In genomic region chr1:150320667-150320978, GRCh38 we compare ENCODE assay signal across 8 cellular contexts. TPM values are rescaled to one million over a fixed set of nuclear protein-coding genes. Genes with fewer than 3 reads are reported as not detected.
DNase-seq lines count a peak whose midpoint lies in the region; ATAC-seq and TF ChIP-seq lines count a peak whose summit lies in the region.

No MANE protein-coding gene starts in this region.

- DNase-seq in CD14-positive monocyte (ENCODE audit: low spot score) (no peak), NB4 (ENCODE audit: low read depth) (no peak), neuronal stem cell (ENCODE audit: low spot score) (no peak), hippocampal formation (lab: John Stamatoyannopoulos, UW) (no peak), AG20443 (ENCODE audit: low spot score) (no peak)
- DNase-seq in effector memory CD4-positive, alpha-beta T cell: no peak
- no peak for DNase-seq in effector CD8-positive, alpha-beta T cell (lab: John Stamatoyannopoulos, UW)

- peak overlapping the region; percentile 85 for H2AFZ ChIP-seq in neuronal stem cell (ENCODE audit: low read length)

- no peaks in the 10 kb centered on the region for H3K9me3 ChIP-seq in effector memory CD4-positive, alpha-beta T cell (ENCODE audit: control insufficient read depth, low read length)
- peaks cover 0 to 3% of the 10 kb centered on the region in 2 donors for H3K9me3 ChIP-seq in neuronal stem cell (replicated peaks in 1 of 2; ENCODE audit: control insufficient read depth in 2 of 2, insufficient read depth in 1 of 2, low read depth in 1 of 2, low read length in 2 of 2)

- H2BK15ac ChIP-seq in neuronal stem cell (ENCODE audit: low read length): no peak overlapping the region

- peak overlapping the region; percentile 99 for H3K4me3 ChIP-seq in NB4 (ENCODE audit: low read depth, low read length)
- H3K4me3 ChIP-seq in effector memory CD4-positive, alpha-beta T cell (ENCODE audit: insufficient read depth, low read depth, low read length, poor library complexity, severe bottlenecking): peak overlapping the region; percentile 93
- H3K4me3 ChIP-seq in neuronal stem cell (ENCODE audit: low read length in 2 of 2): peak overlapping the region in 1 of 2 donors; percentile 73

- peaks cover 14 to 25% of the 10 kb centered on the region in 2 donors for H3K36me3 Mint-ChIP-seq in CD14-positive monocyte

- no CpG with 5 or more reads among the region's 8 CpGs for WGBS in neuronal stem cell (ENCODE audit: extremely low coverage in 2 of 2, insufficient read length in 2 of 2, insufficient replicate concordance in 1 of 2), 2 donors

- peak overlapping the region; percentile 99 to 100 (median 100) for H3K27ac Mint-ChIP-seq in CD14-positive monocyte

- peak overlapping the region; percentile 87 for H3K27ac ChIP-seq in effector memory CD4-positive, alpha-beta T cell (ENCODE audit: insufficient read depth, low read length, poor library complexity, severe bottlenecking)
- no peak overlapping the region for H3K27ac ChIP-seq in neuronal stem cell (replicated peaks; ENCODE audit: low read length)

- H3K23ac ChIP-seq in neuronal stem cell (ENCODE audit: low read depth, low read length, poor library complexity): no peak overlapping the region

- H2AK5ac ChIP-seq in neuronal stem cell (ENCODE audit: low read depth, low read length): no peak overlapping the region

- H3K27me3 ChIP-seq in effector memory CD4-positive, alpha-beta T cell (replicated peaks; ENCODE audit: control insufficient read depth, insufficient read depth, low read length, poor library complexity, severe bottlenecking): no peaks in the 10 kb centered on the region
- H3K27me3 ChIP-seq in neuronal stem cell (ENCODE audit: control insufficient read depth in 3 of 3, insufficient read depth in 3 of 3, low read depth in 1 of 3, low read length in 3 of 3): no peaks in the 10 kb centered on the region

- H3K4me1 Mint-ChIP-seq in CD14-positive monocyte: peaks cover 21% of the 10 kb centered on the region

- H3K9ac ChIP-seq in neuronal stem cell (ENCODE audit: low read depth, low read length, poor library complexity): no peak overlapping the region

- no peak overlapping the region for H2BK5ac ChIP-seq in neuronal stem cell (ENCODE audit: low read length)

- peak overlapping the region; percentile 11 for H3K4me2 ChIP-seq in neuronal stem cell (ENCODE audit: insufficient read depth, low read length, poor library complexity, severe bottlenecking)

- no peak for ATAC-seq in GM19395 (IDR thresholded peaks at IDR 0.05; ENCODE audit: unreplicated experiment)

- H3K18ac ChIP-seq in neuronal stem cell (ENCODE audit: low read length): no peak overlapping the region

- peak overlapping the region; percentile 99 to 100 for H3K4me3 Mint-ChIP-seq in CD14-positive monocyte

- peaks cover 11% of the 10 kb centered on the region for H3K36me3 ChIP-seq in effector memory CD4-positive, alpha-beta T cell (ENCODE audit: control insufficient read depth, insufficient read depth, low read length)
- H3K36me3 ChIP-seq in neuronal stem cell (replicated peaks in 1 of 2; ENCODE audit: control insufficient read depth in 2 of 2, insufficient read depth in 2 of 2, low read length in 2 of 2): peaks cover 6 to 30% of the 10 kb centered on the region in 2 donors

- no peak overlapping the region for H4K8ac ChIP-seq in neuronal stem cell (ENCODE audit: low read depth, low read length)

- H3K4me1 ChIP-seq in effector memory CD4-positive, alpha-beta T cell (ENCODE audit: control insufficient read depth, insufficient read depth, low read length, poor library complexity, severe bottlenecking): no peaks in the 10 kb centered on the region
- peaks cover 2 to 3% of the 10 kb centered on the region in 2 donors for H3K4me1 ChIP-seq in neuronal stem cell (ENCODE audit: control insufficient read depth in 2 of 2, insufficient read depth in 1 of 2, low read depth in 1 of 2, low read length in 2 of 2)

- no peak overlapping the region for H2BK12ac ChIP-seq in neuronal stem cell (ENCODE audit: low read length)

- no peak overlapping the region for H4K91ac ChIP-seq in neuronal stem cell (ENCODE audit: low read depth, low read length, poor library complexity)

- TF ChIP-seq CTCF in CD14-positive monocyte (IDR thresholded peaks at IDR 0.05) (no peak), NB4 (IDR thresholded peaks at IDR 0.05; ENCODE audit: low read depth, low read length) (no peak)

- H3K4ac ChIP-seq in neuronal stem cell (ENCODE audit: low read length): no peak overlapping the region

- no peaks in the 10 kb centered on the region for H3K27me3 Mint-ChIP-seq in CD14-positive monocyte (ENCODE audit: low read depth in 3 of 3)

- intact Hi-C loops in CD14-positive monocyte (cut with micrococcal nuclease): loop anchor here (5.0 kb wide), 1 partner anchor 42 kb away; the partner anchor contains the start of gene RPRD2 (in 2 of the 2)

- no peak for TF ChIP-seq POLR2A in NB4 (IDR thresholded peaks at IDR 0.05; ENCODE audit: extremely low read depth, insufficient read length)

- no peaks in the 10 kb centered on the region for H3K9me3 Mint-ChIP-seq in CD14-positive monocyte

- H3K14ac ChIP-seq in neuronal stem cell (ENCODE audit: low read length): no peak overlapping the region

- H2BK120ac ChIP-seq in neuronal stem cell (ENCODE audit: low read depth, low read length): no peak overlapping the region

- peaks cover 4% of the 10 kb centered on the region for H3K79me1 ChIP-seq in neuronal stem cell (ENCODE audit: low read depth, low read length)

RNA-seq across cellular contexts. Expression of gene PRPF3, which starts 0.7 kb away (rescaled TPM):
- polyA plus RNA-seq in CD14-positive monocyte: 1 to 10 TPM; 5.9 to 7.9 TPM
- 39.0 TPM for polyA plus RNA-seq in neuronal stem cell (2013, experiment 1 of 2)
- 38.8 TPM for polyA plus RNA-seq in neuronal stem cell (2013, experiment 2 of 2)

RNA-seq across cellular contexts. Expression of gene MRPS21, which starts 27.0 kb away (rescaled TPM):
- 10 to 100 TPM; 49.6 to 53.0 TPM for polyA plus RNA-seq in CD14-positive monocyte
- polyA plus RNA-seq in neuronal stem cell (2013, experiment 1 of 2): 124 TPM
- polyA plus RNA-seq in neuronal stem cell (2013, experiment 2 of 2): 120 TPM

RNA-seq across cellular contexts. Expression of gene CIART, which starts 38.3 kb away (rescaled TPM):
- polyA plus RNA-seq in CD14-positive monocyte: not detected
- polyA plus RNA-seq in neuronal stem cell (2013, experiment 1 of 2): 9.0 TPM
- polyA plus RNA-seq in neuronal stem cell (2013, experiment 2 of 2): 10.1 TPM

RNA-seq across cellular contexts. Expression of gene RPRD2, which starts 43.3 kb away (rescaled TPM):
- polyA plus RNA-seq in CD14-positive monocyte: 1 to 10 TPM; 5.9 to 9.7 TPM
- polyA plus RNA-seq in neuronal stem cell (2013, experiment 1 of 2): 21.5 TPM
- 22.0 TPM for polyA plus RNA-seq in neuronal stem cell (2013, experiment 2 of 2)

RNA-seq across cellular contexts. Expression of gene C1orf54, which starts 48.0 kb away (rescaled TPM):
- polyA plus RNA-seq in CD14-positive monocyte: 10 to 100 TPM in 1 of 2 donors, 1 to 10 TPM in 1; 9.2 to 14.5 TPM
- polyA plus RNA-seq in neuronal stem cell (2013, experiment 1 of 2): 32.4 TPM
- 31.9 TPM for polyA plus RNA-seq in neuronal stem cell (2013, experiment 2 of 2)
